20 cellular contexts compared by ENCODE assay signal in genomic region chr7:3965794-3966395, GRCh38.
A peak's percentile ranks its signal among the peaks of the same experiment; 100 is the strongest.
DNase-seq lines count a peak whose midpoint lies in the region; ATAC-seq, FAIRE-seq and TF ChIP-seq lines count a peak whose summit lies in the region.
"Had no signal": no experiment of that assay in that cellular context is flagged by ENCODE, and none has a peak within 500 bp of the region (broad histone marks: within the 10 kb centered on the region; RNA-seq: fewer than 3 reads in every experiment).

No MANE protein-coding gene starts in this region.

- H3K9me3 Mint-ChIP-seq in glutamatergic neuron (ENCODE audit: unreplicated experiment) (peaks cover 35% of the 10 kb centered on the region), osteocyte (ENCODE audit: unreplicated experiment) (no peaks in the 10 kb centered on the region)

- H3K36me3 Mint-ChIP-seq in glutamatergic neuron (ENCODE audit: unreplicated experiment): peaks cover 37% of the 10 kb centered on the region
- peaks cover 5% of the 10 kb centered on the region for H3K36me3 Mint-ChIP-seq in osteocyte (ENCODE audit: unreplicated experiment)
- H3K36me3 Mint-ChIP-seq: CD4-positive, CD25-positive, alpha-beta regulatory T cell; CD8-positive, alpha-beta T cell had no signal

- H3K4me1 Mint-ChIP-seq in glutamatergic neuron (ENCODE audit: low read depth, unreplicated experiment): peaks cover 10% of the 10 kb centered on the region
- H3K4me1 Mint-ChIP-seq in osteocyte (ENCODE audit: unreplicated experiment): no peaks in the 10 kb centered on the region
- H3K4me1 Mint-ChIP-seq: B cell; CD4-positive, CD25-positive, alpha-beta regulatory T cell had no signal

- no peak for ATAC-seq in omental fat pad (ENCODE audit: low FRiP score)
- ATAC-seq: CD8-positive, alpha-beta T cell; GM12878; HCT116 had no signal

- H3K27ac Mint-ChIP-seq in glutamatergic neuron (ENCODE audit: unreplicated experiment) (peak overlapping the region; percentile 75), osteocyte (ENCODE audit: unreplicated experiment) (peak overlapping the region; percentile 6)
- H3K27ac Mint-ChIP-seq: B cell; CD4-positive, CD25-positive, alpha-beta regulatory T cell; CD8-positive, alpha-beta T cell had no signal

- DNase-seq in HTR-8/SVneo (ENCODE audit: insufficient read length, low spot score): no peak
- DNase-seq in glutamatergic neuron: no peak
- DNase-seq in osteocyte (ENCODE audit: extremely low spot score, unreplicated experiment): no peak
- no peak for DNase-seq in omental fat pad (ENCODE audit: low spot score)
- no peak for DNase-seq in central memory CD4-positive, alpha-beta T cell
- DNase-seq in NCI-H82 (lab: John Stamatoyannopoulos, UW): no peak
- DNase-seq: Caco-2; CD4-positive, CD25-positive, alpha-beta regulatory T cell; CD8-positive, alpha-beta T cell; DMS 273 treated with DMSO at 0.1 percent for 48 hours; DMS79; EL; GDM1; GM23248; H7 had no signal

- TF ChIP-seq CTCF in glutamatergic neuron (IDR thresholded peaks at IDR 0.05; ENCODE audit: partially characterized antibody, unreplicated experiment): no peak
- TF ChIP-seq CTCF in osteocyte (IDR thresholded peaks at IDR 0.05): no peak
- TF ChIP-seq CTCF in omental fat pad (IDR thresholded peaks at IDR 0.05): no peak

- H3K4me3 Mint-ChIP-seq in glutamatergic neuron (ENCODE audit: unreplicated experiment): peak overlapping the region; percentile 25
- H3K4me3 Mint-ChIP-seq in osteocyte (ENCODE audit: unreplicated experiment): no peak overlapping the region
- H3K4me3 Mint-ChIP-seq: B cell; CD4-positive, CD25-positive, alpha-beta regulatory T cell; CD8-positive, alpha-beta T cell had no signal

- FAIRE-seq in HTR-8/SVneo (lab: Jason Lieb, UNC): peak; percentile 13
- FAIRE-seq: GM12878, GM19239, H1 had no signal

- H3K27me3 Mint-ChIP-seq in glutamatergic neuron (ENCODE audit: unreplicated experiment) (peaks cover 8% of the 10 kb centered on the region), osteocyte (ENCODE audit: unreplicated experiment) (no peaks in the 10 kb centered on the region)
- H3K27me3 Mint-ChIP-seq: CD4-positive, CD25-positive, alpha-beta regulatory T cell had no signal
